In the genomic region with DNA sequence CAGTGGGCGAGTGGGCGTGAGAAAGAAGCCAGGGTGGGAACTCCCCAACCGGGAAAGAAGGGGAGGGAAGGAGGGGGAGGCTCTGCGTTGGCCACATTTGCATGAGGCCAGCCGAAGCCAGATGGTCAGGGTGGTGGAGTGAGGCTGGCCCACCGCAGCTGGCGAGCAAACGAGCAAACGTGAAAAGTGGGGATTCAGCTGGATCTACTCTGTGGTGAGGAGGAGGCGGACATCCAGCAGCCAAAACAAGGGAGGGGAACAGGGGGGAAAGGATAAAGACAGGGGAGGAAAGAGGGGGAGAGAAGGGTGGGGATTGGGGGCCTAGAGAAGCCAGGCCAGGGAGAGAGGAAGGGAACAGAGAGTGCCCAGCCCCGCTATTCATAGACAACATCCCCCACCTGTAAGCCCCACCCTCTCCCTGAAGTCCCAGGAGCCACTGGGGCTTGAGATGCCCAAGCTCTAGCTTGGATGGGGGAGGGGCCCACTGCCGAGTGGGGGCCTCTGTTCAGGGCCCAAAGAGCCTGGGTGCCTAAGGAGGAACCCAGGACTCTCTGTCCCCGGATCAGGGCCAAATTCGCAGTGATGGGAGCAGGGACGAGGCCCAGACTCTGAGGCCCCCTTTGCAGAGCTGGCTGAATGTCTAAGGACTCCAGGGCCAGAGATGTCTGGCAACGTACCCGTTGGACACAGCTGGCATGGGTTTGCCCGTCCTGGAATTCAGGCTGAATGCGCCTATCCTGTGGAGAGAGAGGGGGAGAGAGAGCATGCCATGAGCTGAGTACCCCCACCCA, we compare ENCODE assay signal across 2 cellular contexts.
TF ChIP-seq lines count a peak whose summit lies in the region.

No MANE protein-coding gene starts in this region.

TF ChIP-seq in HEK293, 187 proteins besides CTCF, POLR2A, EP300 and RAD21 (continued from another document):
- TF ChIP-seq, protein P1, sequence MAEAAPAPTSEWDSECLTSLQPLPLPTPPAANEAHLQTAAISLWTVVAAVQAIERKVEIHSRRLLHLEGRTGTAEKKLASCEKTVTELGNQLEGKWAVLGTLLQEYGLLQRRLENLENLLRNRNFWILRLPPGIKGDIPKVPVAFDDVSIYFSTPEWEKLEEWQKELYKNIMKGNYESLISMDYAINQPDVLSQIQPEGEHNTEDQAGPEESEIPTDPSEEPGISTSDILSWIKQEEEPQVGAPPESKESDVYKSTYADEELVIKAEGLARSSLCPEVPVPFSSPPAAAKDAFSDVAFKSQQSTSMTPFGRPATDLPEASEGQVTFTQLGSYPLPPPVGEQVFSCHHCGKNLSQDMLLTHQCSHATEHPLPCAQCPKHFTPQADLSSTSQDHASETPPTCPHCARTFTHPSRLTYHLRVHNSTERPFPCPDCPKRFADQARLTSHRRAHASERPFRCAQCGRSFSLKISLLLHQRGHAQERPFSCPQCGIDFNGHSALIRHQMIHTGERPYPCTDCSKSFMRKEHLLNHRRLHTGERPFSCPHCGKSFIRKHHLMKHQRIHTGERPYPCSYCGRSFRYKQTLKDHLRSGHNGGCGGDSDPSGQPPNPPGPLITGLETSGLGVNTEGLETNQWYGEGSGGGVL (tag by site-specific recombination; IDR thresholded peaks at IDR 0.05): peak; percentile 67

TF ChIP-seq in SK-N-SH, 30 proteins besides CTCF, POLR2A, EP300 and RAD21 (continued from another document):
- no peak for TF ChIP-seq NRF1 (IDR thresholded peaks at IDR 0.05; ENCODE audit: low read depth, low read length)
- peak; percentile 81; the same call in 1 of the 2 replicates for TF ChIP-seq RCOR1 (IDR thresholded peaks at IDR 0.05; ENCODE audit: low read length)
- TF ChIP-seq GATA2 (CRISPR knock-in tag; IDR thresholded peaks at IDR 0.05): no peak
